Comparison of ENCODE assay signal across 8 cellular contexts in genomic region chr13:19958119-19959111, GRCh38. TPM values are rescaled to one million over a fixed set of nuclear protein-coding genes. Genes with fewer than 3 reads are reported as not detected.
DNase-seq lines count a peak whose midpoint lies in the region; ATAC-seq and TF ChIP-seq lines count a peak whose summit lies in the region.

Gene ZMYM2, plus strand, starts transcription at chr13:19958727. Its CDS starts 34,346 bp downstream, at chr13:19993073.

- TF ChIP-seq POLR2A in GM19193 (IDR thresholded peaks at IDR 0.05; ENCODE audit: extremely low read depth, insufficient read depth, insufficient read length) = peak; percentile 55

- DNase-seq in AG20443 (ENCODE audit: low spot score) (peak; percentile 100), NCI-H460 (ENCODE audit: extremely low read depth, low read depth) (peak; percentile 90), cerebellar cortex (ENCODE audit: low spot score) (peak; percentile 97), islet precursor cell (peak; percentile 99)
- DNase-seq in activated CD4-positive, CD25-positive, alpha-beta regulatory T cell treated with anti-CD3 and anti-CD28 coated beads, Interleukin-2, amount 50 U/mL, for 72 hours = peak; percentile 99
- peak; percentile 98 for DNase-seq in stimulated activated CD4-positive, alpha-beta T cell treated with anti-CD3 and anti-CD28 coated beads, Interleukin-12 subunit alpha, Interleukin-12 subunit beta, amount 100 ng/mL, for 4 hours

- peak; percentile 82 for ATAC-seq in HG03432 (IDR thresholded peaks at IDR 0.05; ENCODE audit: unreplicated experiment)

RNA-seq across cellular contexts. Expression of gene ZMYM2, which starts in this region (rescaled TPM):
- total RNA-seq in NCI-H460 (2014; rRNA removed; shearing (Covaris generic)) = 56.5 and 61.1 TPM in 2 replicates
- 38.6 and 55.4 TPM in 2 replicates for polyA plus RNA-seq in NCI-H460 (2014; cell fraction: nucleus; rRNA removed)

Comparison
In these comparisons a context has a peak if more than half of its experiments do, and no peak if none do; other contexts are left out.
1. Peak in every context shown above with its lines: DNase-seq and ATAC-seq.